8 cellular contexts compared by ENCODE assay signal in the genomic region with DNA sequence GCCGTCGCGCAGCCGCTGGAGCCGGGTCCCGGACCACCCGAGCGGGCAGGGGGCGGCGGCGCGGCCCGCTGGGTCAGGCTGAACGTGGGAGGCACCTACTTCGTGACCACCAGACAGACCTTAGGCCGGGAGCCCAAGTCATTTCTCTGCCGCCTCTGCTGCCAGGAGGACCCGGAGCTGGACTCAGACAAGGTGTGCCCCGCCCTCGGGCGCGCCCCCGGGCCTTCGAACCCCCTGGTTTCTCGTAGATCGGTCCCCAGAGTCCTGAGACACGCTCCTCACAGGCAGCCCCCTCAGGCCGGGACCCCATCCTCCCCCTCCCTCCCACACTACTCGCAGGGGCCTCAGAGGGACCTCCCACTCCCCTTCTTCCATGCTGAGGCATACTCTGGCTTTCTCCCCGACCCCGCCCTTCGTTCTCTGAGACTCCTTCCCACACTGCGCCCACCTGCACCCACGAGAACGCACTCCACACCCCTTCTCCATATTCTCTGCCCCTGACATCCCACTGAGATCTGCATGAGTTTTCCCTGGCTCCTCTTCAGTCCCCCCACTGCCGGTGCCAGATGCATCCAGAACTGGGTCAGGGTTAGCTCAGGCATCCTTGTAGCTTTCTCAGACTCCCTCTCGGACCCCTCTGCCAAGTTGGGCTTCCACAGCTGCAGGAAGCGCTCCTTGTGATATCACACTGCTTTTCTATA. TPM values are rescaled to one million over a fixed set of nuclear protein-coding genes. Genes with fewer than 3 reads are reported as not detected.
DNase-seq lines count a peak whose midpoint lies in the region; ATAC-seq lines count a peak whose summit lies in the region.

No MANE protein-coding gene starts in this region.

- H3K4me2 ChIP-seq in mesenchymal stem cell (ENCODE audit: low read length, poor library complexity, severe bottlenecking), result peak overlapping the region; percentile 94

- peak; percentile 10 for ATAC-seq in GM18861 (IDR thresholded peaks at IDR 0.05; ENCODE audit: unreplicated experiment)
- ATAC-seq in HG02885 (IDR thresholded peaks at IDR 0.05; ENCODE audit: poor library complexity, unreplicated experiment), result peak; percentile 17

- no peaks in the 10 kb centered on the region for H3K9me3 ChIP-seq in mesenchymal stem cell (ENCODE audit: control insufficient read depth, low read length)

- peak overlapping the region in 1 of 2 experiments; percentile 95 for H3K14ac ChIP-seq in mesenchymal stem cell (ENCODE audit: low read length in 2 of 2)

- peak overlapping the region in 1 of 2 experiments; percentile 91 for H3K23ac ChIP-seq in mesenchymal stem cell (ENCODE audit: low read length in 2 of 2)

- peak overlapping the region; percentile 95 for H2BK15ac ChIP-seq in mesenchymal stem cell (ENCODE audit: low read depth, poor library complexity, severe bottlenecking)

- H3K18ac ChIP-seq in mesenchymal stem cell (ENCODE audit: low read depth in 1 of 2, low read length in 2 of 2), result peak overlapping the region; percentile 92 to 94

- H3K27ac ChIP-seq in mesenchymal stem cell (ENCODE audit: low read length, poor library complexity, severe bottlenecking) (no peak overlapping the region), substantia nigra (ENCODE audit: low read depth, low read length, poor library complexity, severe bottlenecking) (peak overlapping the region; percentile 79)

- H2AFZ ChIP-seq in mesenchymal stem cell (ENCODE audit: low read depth, low read length), result peak overlapping the region; percentile 94

- no peaks in the 10 kb centered on the region for H3K9me3 Mint-ChIP-seq in T-helper 1 cell treated with Interleukin-12 subunit alpha and Interleukin-12 subunit beta and Interleukin-4 antibody, amounts not matched to agents 30 μg/mL and 1 μg/mL, for 36 hours
- no peaks in the 10 kb centered on the region for H3K9me3 Mint-ChIP-seq in dendritic cell treated with granulocyte-macrophage colony-stimulating factor and Interleukin-4, amounts not matched to agents 40 ng/mL and 50 ng/mL, for 4 days

- H3K4me1 Mint-ChIP-seq in T-helper 1 cell treated with Interleukin-12 subunit alpha and Interleukin-12 subunit beta and Interleukin-4 antibody, amounts not matched to agents 30 μg/mL and 1 μg/mL, for 36 hours (ENCODE audit: low read depth), result peaks cover 26% of the 10 kb centered on the region
- peaks cover 30% of the 10 kb centered on the region for H3K4me1 Mint-ChIP-seq in dendritic cell treated with granulocyte-macrophage colony-stimulating factor and Interleukin-4, amounts not matched to agents 40 ng/mL and 50 ng/mL, for 4 days (ENCODE audit: low read depth)

- H2BK120ac ChIP-seq in mesenchymal stem cell (ENCODE audit: low read depth, low read length), result peak overlapping the region; percentile 78

- peak overlapping the region; percentile 75 to 88 for H3K4ac ChIP-seq in mesenchymal stem cell (ENCODE audit: low read depth in 1 of 2, low read length in 2 of 2)

- peaks cover 17% of the 10 kb centered on the region for H3K79me1 ChIP-seq in mesenchymal stem cell (replicated peaks; ENCODE audit: low read length, poor library complexity, severe bottlenecking)

- H2BK12ac ChIP-seq in mesenchymal stem cell (ENCODE audit: low read length in 2 of 2), result peak overlapping the region in 1 of 2 experiments; percentile 72

- H4K91ac ChIP-seq in mesenchymal stem cell (ENCODE audit: low read length), result peak overlapping the region; percentile 81

- under 1% methylated on average over 37 of the region's 38 CpGs for WGBS in mesenchymal stem cell

- H3K4me1 ChIP-seq in mesenchymal stem cell (ENCODE audit: control insufficient read depth, insufficient read depth, low read depth, low read length), result peaks cover 4% of the 10 kb centered on the region

- H3K4me3 ChIP-seq in mesenchymal stem cell (ENCODE audit: insufficient read depth in 1 of 2, low read depth in 1 of 2, low read length in 2 of 2), result peak overlapping the region; percentile 92 to 96

- peak; percentile 20 for DNase-seq in mesenchymal stem cell
- peak in 12 of 49 donors; percentile 16 to 83 (median 30) for DNase-seq in substantia nigra (lab: John Stamatoyannopoulos, UW)
- no peak for DNase-seq in hepatic stellate cell (ENCODE audit: low spot score)
- no peak for DNase-seq in SIG-M5 treated with dmso at 0.1 percent for 504 hours (lab: John Stamatoyannopoulos, UW; ENCODE audit: unreplicated experiment)

- H3K27me3 ChIP-seq in mesenchymal stem cell (ENCODE audit: control insufficient read depth in 1 of 2, insufficient read depth in 1 of 2, low read length in 2 of 2), result no peaks in the 10 kb centered on the region

- peak overlapping the region; percentile 97 for H3K27ac Mint-ChIP-seq in T-helper 1 cell treated with Interleukin-12 subunit alpha and Interleukin-12 subunit beta and Interleukin-4 antibody, amounts not matched to agents 30 μg/mL and 1 μg/mL, for 36 hours
- H3K27ac Mint-ChIP-seq in dendritic cell treated with granulocyte-macrophage colony-stimulating factor and Interleukin-4, amounts not matched to agents 40 ng/mL and 50 ng/mL, for 4 days, result peak overlapping the region; percentile 99

- peaks cover 3 to 28% of the 10 kb centered on the region in 2 experiments for H3K36me3 ChIP-seq in mesenchymal stem cell (ENCODE audit: control insufficient read depth in 1 of 2, insufficient read depth in 2 of 2, low read depth in 1 of 2, low read length in 2 of 2)

- H3K27me3 Mint-ChIP-seq in T-helper 1 cell treated with Interleukin-12 subunit alpha and Interleukin-12 subunit beta and Interleukin-4 antibody, amounts not matched to agents 30 μg/mL and 1 μg/mL, for 36 hours (ENCODE audit: low read depth), result no peaks in the 10 kb centered on the region
- H3K27me3 Mint-ChIP-seq in dendritic cell treated with granulocyte-macrophage colony-stimulating factor and Interleukin-4, amounts not matched to agents 40 ng/mL and 50 ng/mL, for 4 days, result no peaks in the 10 kb centered on the region

- peak overlapping the region; percentile 68 for H2BK5ac ChIP-seq in mesenchymal stem cell (ENCODE audit: low read depth, low read length, poor library complexity, severe bottlenecking)

- H3K9ac ChIP-seq in mesenchymal stem cell (ENCODE audit: low read length), result peak overlapping the region; percentile 89

- intact Hi-C loops in dendritic cell treated with granulocyte-macrophage colony-stimulating factor and Interleukin-4, amounts not matched to agents 40 ng/mL and 50 ng/mL, for 4 days (cut with micrococcal nuclease), result loop anchor here (2.0 kb wide), 1 partner anchor 15 kb away; no protein-coding TSS in a partner anchor

- no peak overlapping the region for H2AK5ac ChIP-seq in mesenchymal stem cell (ENCODE audit: low read length, severe bottlenecking)

- peak overlapping the region; percentile 70 for H4K8ac ChIP-seq in mesenchymal stem cell (ENCODE audit: low read length)

- peaks cover 12% of the 10 kb centered on the region for H3K36me3 Mint-ChIP-seq in T-helper 1 cell treated with Interleukin-12 subunit alpha and Interleukin-12 subunit beta and Interleukin-4 antibody, amounts not matched to agents 30 μg/mL and 1 μg/mL, for 36 hours (ENCODE audit: low read depth)
- H3K36me3 Mint-ChIP-seq in dendritic cell treated with granulocyte-macrophage colony-stimulating factor and Interleukin-4, amounts not matched to agents 40 ng/mL and 50 ng/mL, for 4 days (ENCODE audit: low read depth), result peaks cover 65% of the 10 kb centered on the region

- peak overlapping the region; percentile 99 for H3K4me3 Mint-ChIP-seq in T-helper 1 cell treated with Interleukin-12 subunit alpha and Interleukin-12 subunit beta and Interleukin-4 antibody, amounts not matched to agents 30 μg/mL and 1 μg/mL, for 36 hours
- peak overlapping the region; percentile 84 for H3K4me3 Mint-ChIP-seq in dendritic cell treated with granulocyte-macrophage colony-stimulating factor and Interleukin-4, amounts not matched to agents 40 ng/mL and 50 ng/mL, for 4 days

RNA-seq across cellular contexts. Expression of gene KCTD2, which starts 0.5 kb away (rescaled TPM):
- 11.7 TPM for polyA plus RNA-seq in mesenchymal stem cell (2013, experiment 1 of 2)
- 11.8 TPM for polyA plus RNA-seq in mesenchymal stem cell (2013, experiment 2 of 2)

RNA-seq across cellular contexts. Expression of gene ATP5PD, which starts 0.8 kb away (rescaled TPM):
- 488 TPM for polyA plus RNA-seq in mesenchymal stem cell (2013, experiment 1 of 2)
- 495 TPM for polyA plus RNA-seq in mesenchymal stem cell (2013, experiment 2 of 2)

RNA-seq across cellular contexts. Expression of gene MRPL58, which starts 35.1 kb away (rescaled TPM):
- polyA plus RNA-seq in mesenchymal stem cell (2013, experiment 1 of 2), result 30.1 TPM
- polyA plus RNA-seq in mesenchymal stem cell (2013, experiment 2 of 2), result 29.8 TPM

RNA-seq across cellular contexts. Expression of gene SLC16A5, which starts 40.2 kb away (rescaled TPM):
- 12.9 TPM for polyA plus RNA-seq in mesenchymal stem cell (2013, experiment 1 of 2)
- polyA plus RNA-seq in mesenchymal stem cell (2013, experiment 2 of 2), result 12.0 TPM
